In genomic region chr4:154416183-154416543, GRCh38 we compare ENCODE assay signal across 8 cellular contexts.
DNase-seq lines count a peak whose midpoint lies in the region; ATAC-seq and TF ChIP-seq lines count a peak whose summit lies in the region.

No MANE protein-coding gene starts in this region.

- H3K79me2 ChIP-seq in PC-3 (ENCODE audit: low read length): no peaks in the 10 kb centered on the region
- H3K79me2 ChIP-seq in osteoblast (ENCODE audit: insufficient read depth, low read length): no peaks in the 10 kb centered on the region

- in situ Hi-C loops in HAP-1 (cut with MboI; ENCODE audit: low sequenced_read_pairs): no loop called here

- TF ChIP-seq CTCF in PC-3 (conservative IDR thresholded peaks at IDR 0.05; ENCODE audit: low read depth, low read length) (peak; percentile 34; the same call in 1 of the 2 replicates), fibroblast of mammary gland (conservative IDR thresholded peaks at IDR 0.05; ENCODE audit: control insufficient read depth, insufficient read depth, low read depth, low read length) (no peak), osteoblast (IDR thresholded peaks at IDR 0.05; ENCODE audit: extremely low read depth, low read depth, low read length) (no peak)

- H3K36me3 ChIP-seq in HAP-1 (replicated peaks) (no peaks in the 10 kb centered on the region), PC-3 (ENCODE audit: low read depth, low read length) (no peaks in the 10 kb centered on the region), osteoblast (ENCODE audit: insufficient read depth, low read length) (no peaks in the 10 kb centered on the region)

- H3K9me2 ChIP-seq in PC-3 (replicated peaks; ENCODE audit: low read length): no peaks in the 10 kb centered on the region

- peak; percentile 56 for DNase-seq in DMS53 (lab: John Stamatoyannopoulos, UW)
- DNase-seq in DMS53 treated with DMSO at 0.1 percent for 48 hours (lab: John Stamatoyannopoulos, UW; ENCODE audit: unreplicated experiment): no peak
- peak in 1 of 2 experiments; percentile 71 for DNase-seq in HAP-1 (ENCODE audit: low spot score in 2 of 2)
- no peak for DNase-seq in PC-3
- DNase-seq in fibroblast of mammary gland (ENCODE audit: low read depth): no peak
- DNase-seq in osteoblast (ENCODE audit: insufficient read length, low spot score, missing footprints): no peak
- DNase-seq in cortex of kidney (lab: John Stamatoyannopoulos, UW): no peak

- H3K4me1 ChIP-seq in HAP-1 (peaks cover 12% of the 10 kb centered on the region), PC-3 (ENCODE audit: insufficient read depth, low read length) (no peaks in the 10 kb centered on the region; the same call in 1 of the 2 replicates), osteoblast (ENCODE audit: insufficient read depth, low read length) (peaks cover 3% of the 10 kb centered on the region)

- no TSS peak for BruUV-seq in PC-3 (replicated peaks; lab: Mats Ljungman, UMichigan)

- CTCF ChIA-PET in PC-3 (lab: Charles Lee): interaction anchor here (1.4 kb wide), 1 partner anchor 90 kb away, joined by 3 read pairs; no protein-coding TSS in a partner anchor

- POLR2A ChIA-PET in PC-3 (lab: Charles Lee; ENCODE audit: unreplicated experiment): no interaction called here

- H4K20me1 ChIP-seq in PC-3 (ENCODE audit: low read length) (no peaks in the 10 kb centered on the region), osteoblast (ENCODE audit: insufficient read depth, low read length) (no peaks in the 10 kb centered on the region)

- H3K27me3 ChIP-seq in HAP-1 (ENCODE audit: low read depth) (no peaks in the 10 kb centered on the region), PC-3 (ENCODE audit: low read length) (0 out of 2 replicates have a peak, but pooled peaks cover 14% of the 10 kb centered on the region), osteoblast (ENCODE audit: insufficient read depth, low read length) (no peaks in the 10 kb centered on the region)

- H3K9me3 ChIP-seq in HAP-1: no peaks in the 10 kb centered on the region
- H3K9me3 ChIP-seq in PC-3 (ENCODE audit: low read length): no peaks in the 10 kb centered on the region
- no peaks in the 10 kb centered on the region for H3K9me3 ChIP-seq in osteoblast (ENCODE audit: low read depth, low read length)

- H3K27ac ChIP-seq in PC-3 (ENCODE audit: low read length): no peak overlapping the region
- H3K27ac ChIP-seq in osteoblast (ENCODE audit: low read depth, low read length): no peak overlapping the region

- no peak overlapping the region for H3K9ac ChIP-seq in PC-3 (ENCODE audit: low read length)

- H3K4me2 ChIP-seq in PC-3 (ENCODE audit: low read length) (peak overlapping the region; percentile 97), osteoblast (ENCODE audit: insufficient read depth, low read length) (peak overlapping the region; percentile 90)

- intact Hi-C loops in PC-3 (cut with micrococcal nuclease): no loop called here

- H3F3A ChIP-seq in PC-3 (ENCODE audit: low read length, unreplicated experiment): no peaks in the 10 kb centered on the region

- peak overlapping the region; percentile 96 for H2AFZ ChIP-seq in PC-3 (ENCODE audit: low read length)
- H2AFZ ChIP-seq in osteoblast (ENCODE audit: low read length): peak overlapping the region; percentile 80

- H3K4me3 ChIP-seq in HAP-1: peak overlapping the region; percentile 31
- H3K4me3 ChIP-seq in PC-3 (ENCODE audit: low read length): peak overlapping the region; percentile 70
- H3K4me3 ChIP-seq in fibroblast of mammary gland (ENCODE audit: control insufficient read depth, low read depth, low read length): peak overlapping the region; percentile 56
- H3K4me3 ChIP-seq in osteoblast (ENCODE audit: insufficient read depth, low read length): peak overlapping the region; percentile 69

- ATAC-seq in PC-3 (peak; percentile 20), GM18520 (IDR thresholded peaks at IDR 0.05; ENCODE audit: unreplicated experiment) (no peak)
